2 cellular contexts compared by ENCODE assay signal in genomic region chr1:63630238-63630637, GRCh38.
TF ChIP-seq lines count a peak whose summit lies in the region.

No MANE protein-coding gene starts in this region.

TF ChIP-seq in GM12891, 5 proteins besides CTCF, POLR2A, EP300 and RAD21 (continued from another document):
- TF ChIP-seq POLR2AphosphoS5 (IDR thresholded peaks at IDR 0.05; ENCODE audit: low read depth, low read length) (no peak), SPI1 (IDR thresholded peaks at IDR 0.05; ENCODE audit: low read depth, low read length) (no peak), TAF1 (IDR thresholded peaks at IDR 0.05; ENCODE audit: low read depth, low read length) (no peak)
TF ChIP-seq in GM12891: peak in this region for 0.

TF ChIP-seq in IMR-90, 13 proteins besides CTCF, POLR2A, EP300 and RAD21 (continued from another document):
- TF ChIP-seq MXI1 (IDR thresholded peaks at IDR 0.05; ENCODE audit: borderline replicate concordance, low read depth, low read length) (no peak), CEBPB (IDR thresholded peaks at IDR 0.05; ENCODE audit: low read depth, low read length) (no peak), CHD1 (IDR thresholded peaks at IDR 0.05; ENCODE audit: low read depth, low read length) (no peak), BHLHE40 (IDR thresholded peaks at IDR 0.05; ENCODE audit: low read depth, low read length) (no peak), SMC3 (IDR thresholded peaks at IDR 0.05; ENCODE audit: low read depth, low read length) (no peak), ELK1 (IDR thresholded peaks at IDR 0.05; ENCODE audit: borderline replicate concordance, low read depth, low read length) (no peak), MAZ (IDR thresholded peaks at IDR 0.05; ENCODE audit: borderline replicate concordance, low read depth, low read length) (no peak), MAFK (IDR thresholded peaks at IDR 0.05; ENCODE audit: low read depth, low read length) (no peak), FOS (IDR thresholded peaks at IDR 0.05; ENCODE audit: low read depth, low read length) (no peak), NFE2L2 (IDR thresholded peaks at IDR 0.05; ENCODE audit: low read depth, low read length) (no peak), USF2 (IDR thresholded peaks at IDR 0.05; ENCODE audit: low read depth, low read length) (no peak)
